ENCODE assay signal across 10 cellular contexts in the genomic region with DNA sequence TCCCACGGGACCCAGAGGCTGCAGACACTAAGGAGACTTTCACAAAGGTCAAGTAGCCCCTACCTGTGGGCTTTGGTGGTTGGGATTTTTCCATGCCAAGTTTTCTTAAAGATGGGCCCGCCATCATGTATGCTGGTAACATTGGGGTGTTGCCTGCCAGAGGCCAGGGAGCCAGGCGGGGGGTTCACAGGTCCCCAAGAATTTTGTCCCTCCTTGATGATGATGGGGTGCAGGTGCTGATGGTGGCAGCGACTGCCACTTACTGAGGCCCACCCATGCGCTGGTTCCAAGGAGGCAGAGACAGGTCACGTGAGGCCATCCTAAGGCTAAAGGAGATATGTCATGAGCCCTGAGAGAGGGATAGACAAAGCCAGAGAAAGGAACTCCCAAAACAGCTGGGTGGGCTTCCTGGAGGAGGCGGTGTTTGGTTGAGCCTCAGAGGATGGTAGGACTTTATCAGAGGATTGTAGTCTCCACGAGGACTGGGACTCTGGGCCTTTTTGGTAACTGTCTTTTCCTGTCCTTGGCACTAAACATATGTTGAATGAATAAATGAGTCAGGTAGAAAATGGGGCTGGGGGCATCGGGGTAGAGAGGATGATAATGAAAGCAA. TPM values are rescaled to one million over a fixed set of nuclear protein-coding genes. Genes with fewer than 3 reads are reported as not detected.
A peak's percentile ranks its signal among the peaks of the same experiment; 100 is the strongest.
DNase-seq lines count a peak whose midpoint lies in the region; ATAC-seq, FAIRE-seq and TF ChIP-seq lines count a peak whose summit lies in the region.
"Had no signal": no experiment of that assay in that cellular context is flagged by ENCODE, and none has a peak within 500 bp of the region (broad histone marks: within the 10 kb centered on the region; RNA-seq: fewer than 3 reads in every experiment).

No MANE protein-coding gene starts in this region.

- CTCF ChIA-PET in activated naive CD4-positive, alpha-beta T cell treated with anti-CD3 and anti-CD28 coated beads, Interleukin-2, amount 10 ng/mL, durations not matched to agents 7 days and 5 days (lab: Charles Lee) = interaction anchor here (1.2 to 5.2 kb wide), 3 partner anchors 11 to 36 kb away, joined by 3 to 33 read pairs (median 4); a partner anchor contains a TSS
- CTCF ChIA-PET in naive thymus-derived CD4-positive, alpha-beta T cell (lab: Charles Lee) = interaction anchor here (0.5 to 0.8 kb wide), 3 partner anchors 12 to 72 kb away, joined by 3 read pairs; no protein-coding TSS in a partner anchor

- ATAC-seq in naive thymus-derived CD4-positive, alpha-beta T cell = no peak
- ATAC-seq in HG02884 (IDR thresholded peaks at IDR 0.05; ENCODE audit: unreplicated experiment) = no peak

- no peaks in the 10 kb centered on the region for H3K27me3 Mint-ChIP-seq in activated naive CD4-positive, alpha-beta T cell treated with anti-CD3 and anti-CD28 coated beads, Interleukin-2, amount 10 ng/mL, durations not matched to agents 7 days and 5 days
- no peaks in the 10 kb centered on the region for H3K27me3 Mint-ChIP-seq in activated T-helper 2 cell treated with anti-CD3 and anti-CD28 coated beads, Interferon-gamma antibody, Interleukin-2, Interleukin-4, amounts not matched to agents 10 μg/mL and 5 μg/mL and 100 μg/mL, durations not matched to agents 14 hours and 24 hours and 36 hours (ENCODE audit: low read depth)
- no peaks in the 10 kb centered on the region for H3K27me3 Mint-ChIP-seq in naive thymus-derived CD4-positive, alpha-beta T cell

- H3K4me1 Mint-ChIP-seq in activated naive CD4-positive, alpha-beta T cell treated with anti-CD3 and anti-CD28 coated beads, Interleukin-2, amount 10 ng/mL, durations not matched to agents 7 days and 5 days = peaks cover 77% of the 10 kb centered on the region
- H3K4me1 Mint-ChIP-seq in activated T-helper 2 cell treated with anti-CD3 and anti-CD28 coated beads, Interferon-gamma antibody, Interleukin-2, Interleukin-4, amounts not matched to agents 10 μg/mL and 5 μg/mL and 100 μg/mL, durations not matched to agents 14 hours and 24 hours and 36 hours (ENCODE audit: low read depth) = peaks cover 42% of the 10 kb centered on the region
- H3K4me1 Mint-ChIP-seq in naive thymus-derived CD4-positive, alpha-beta T cell = peaks cover 47 to 90% (median 62%) of the 10 kb centered on the region in 7 donors

- intact Hi-C loops in activated T-helper 2 cell treated with anti-CD3 and anti-CD28 coated beads, Interferon-gamma antibody, Interleukin-2, Interleukin-4, amounts not matched to agents 10 μg/mL and 5 μg/mL and 100 μg/mL, durations not matched to agents 14 hours and 24 hours and 36 hours (cut with micrococcal nuclease) = no loop called here
- intact Hi-C loops in naive thymus-derived CD4-positive, alpha-beta T cell (cut with micrococcal nuclease) = loop anchor here (1.0 to 2.0 kb wide), 2 partner anchors 8 to 13 kb away; no protein-coding TSS in a partner anchor
- intact Hi-C loops in tibial artery (cut with DNase I; ENCODE audit: low total_unique reads) = no loop called here

- no peak for TF ChIP-seq POLR2A in GM12892 (IDR thresholded peaks at IDR 0.05; ENCODE audit: low read depth, low read length)

- no peaks in the 10 kb centered on the region for H3K9me3 Mint-ChIP-seq in activated naive CD4-positive, alpha-beta T cell treated with anti-CD3 and anti-CD28 coated beads, Interleukin-2, amount 10 ng/mL, durations not matched to agents 7 days and 5 days
- no peaks in the 10 kb centered on the region for H3K9me3 Mint-ChIP-seq in activated T-helper 2 cell treated with anti-CD3 and anti-CD28 coated beads, Interferon-gamma antibody, Interleukin-2, Interleukin-4, amounts not matched to agents 10 μg/mL and 5 μg/mL and 100 μg/mL, durations not matched to agents 14 hours and 24 hours and 36 hours
- no peaks in the 10 kb centered on the region for H3K9me3 Mint-ChIP-seq in naive thymus-derived CD4-positive, alpha-beta T cell

- peak overlapping the region; percentile 45 for H3K4me3 Mint-ChIP-seq in activated naive CD4-positive, alpha-beta T cell treated with anti-CD3 and anti-CD28 coated beads, Interleukin-2, amount 10 ng/mL, durations not matched to agents 7 days and 5 days
- peak overlapping the region; percentile 17 for H3K4me3 Mint-ChIP-seq in activated T-helper 2 cell treated with anti-CD3 and anti-CD28 coated beads, Interferon-gamma antibody, Interleukin-2, Interleukin-4, amounts not matched to agents 10 μg/mL and 5 μg/mL and 100 μg/mL, durations not matched to agents 14 hours and 24 hours and 36 hours (ENCODE audit: low read depth)
- peak overlapping the region; percentile 57 to 85 (median 76) for H3K4me3 Mint-ChIP-seq in naive thymus-derived CD4-positive, alpha-beta T cell

- FAIRE-seq in GM12892 (lab: Jason Lieb, UNC) (no peak), RCC 7860 (lab: Jason Lieb, UNC) (no peak)

- peaks cover 35% of the 10 kb centered on the region for H3K36me3 Mint-ChIP-seq in activated naive CD4-positive, alpha-beta T cell treated with anti-CD3 and anti-CD28 coated beads, Interleukin-2, amount 10 ng/mL, durations not matched to agents 7 days and 5 days
- peaks cover 36% of the 10 kb centered on the region for H3K36me3 Mint-ChIP-seq in activated T-helper 2 cell treated with anti-CD3 and anti-CD28 coated beads, Interferon-gamma antibody, Interleukin-2, Interleukin-4, amounts not matched to agents 10 μg/mL and 5 μg/mL and 100 μg/mL, durations not matched to agents 14 hours and 24 hours and 36 hours (ENCODE audit: low read depth)
- peaks cover 0 to 14% (median 0%) of the 10 kb centered on the region in 5 donors for H3K36me3 Mint-ChIP-seq in naive thymus-derived CD4-positive, alpha-beta T cell

- peak overlapping the region; percentile 67 for H3K27ac ChIP-seq in naive thymus-derived CD4-positive, alpha-beta T cell (ENCODE audit: low read depth, low read length)
- H3K27ac ChIP-seq in tibial artery = peak overlapping the region; percentile 57 to 59

- peak; percentile 16 for DNase-seq in activated naive CD4-positive, alpha-beta T cell treated with anti-CD3 and anti-CD28 coated beads, Interleukin-2, amount 10 ng/mL, durations not matched to agents 7 days and 5 days
- no peak for DNase-seq in activated naive CD4-positive, alpha-beta T cell treated with anti-CD3 and anti-CD28 coated beads, Interleukin-2, amount 50 U/mL, for 16 hours
- no peak for DNase-seq in activated T-helper 2 cell treated with anti-CD3 and anti-CD28 coated beads, Interferon-gamma antibody, Interleukin-2, Interleukin-4, amounts not matched to agents 10 μg/mL and 5 μg/mL and 100 μg/mL, durations not matched to agents 14 hours and 24 hours and 36 hours (ENCODE audit: low spot score)
- no peak for DNase-seq in naive thymus-derived CD4-positive, alpha-beta T cell
- no peak for DNase-seq in tibial artery
- DNase-seq in GM12892 (ENCODE audit: insufficient read length) = no peak
- DNase-seq in RCC 7860 (ENCODE audit: low spot score) = no peak
- DNase-seq: EL, NCI-H226 had no signal

- H3K4me3 ChIP-seq in naive thymus-derived CD4-positive, alpha-beta T cell (ENCODE audit: low read length) = peak overlapping the region; percentile 56
- no peak overlapping the region for H3K4me3 ChIP-seq in tibial artery

- POLR2A ChIA-PET in naive thymus-derived CD4-positive, alpha-beta T cell (lab: Charles Lee) = interaction anchor here (0.7 to 10.0 kb wide), 7 partner anchors 8 to 1598 kb away, joined by 3 to 150 read pairs (median 3); a partner anchor contains a TSS

- TF ChIP-seq CTCF in tibial artery (IDR thresholded peaks at IDR 0.05) = no peak

- peak overlapping the region; percentile 86 for H3K27ac Mint-ChIP-seq in activated naive CD4-positive, alpha-beta T cell treated with anti-CD3 and anti-CD28 coated beads, Interleukin-2, amount 10 ng/mL, durations not matched to agents 7 days and 5 days
- peak overlapping the region; percentile 84 for H3K27ac Mint-ChIP-seq in activated T-helper 2 cell treated with anti-CD3 and anti-CD28 coated beads, Interferon-gamma antibody, Interleukin-2, Interleukin-4, amounts not matched to agents 10 μg/mL and 5 μg/mL and 100 μg/mL, durations not matched to agents 14 hours and 24 hours and 36 hours
- H3K27ac Mint-ChIP-seq in naive thymus-derived CD4-positive, alpha-beta T cell = peak overlapping the region; percentile 81 to 93 (median 91)

- H3K36me3 ChIP-seq in naive thymus-derived CD4-positive, alpha-beta T cell (ENCODE audit: control insufficient read depth in 2 of 3, insufficient read depth in 3 of 3, low read length in 3 of 3) = peaks cover 8 to 23% (median 9%) of the 10 kb centered on the region in 3 experiments
- H3K36me3 ChIP-seq in tibial artery = peaks cover 12 to 43% (median 36%) of the 10 kb centered on the region in 3 donors

- H3K27me3 ChIP-seq in naive thymus-derived CD4-positive, alpha-beta T cell (ENCODE audit: control insufficient read depth in 2 of 2, insufficient read depth in 2 of 2, low read length in 2 of 2) = no peaks in the 10 kb centered on the region
- H3K27me3 ChIP-seq in tibial artery = no peaks in the 10 kb centered on the region

- H3K9me3 ChIP-seq in naive thymus-derived CD4-positive, alpha-beta T cell (ENCODE audit: control insufficient read depth in 2 of 3, low read length in 3 of 3) = no peaks in the 10 kb centered on the region
- H3K9me3 ChIP-seq in tibial artery = no peaks in the 10 kb centered on the region

- H3K4me1 ChIP-seq in naive thymus-derived CD4-positive, alpha-beta T cell (ENCODE audit: control insufficient read depth in 2 of 2, insufficient read depth in 2 of 2, low read length in 2 of 2) = peaks cover 77 to 80% of the 10 kb centered on the region in 2 donors
- peaks cover 0 to 72% (median 38%) of the 10 kb centered on the region in 4 donors for H3K4me1 ChIP-seq in tibial artery

RNA-seq across cellular contexts. Expression of a gene that starts 14.4 kb away (rescaled TPM):
- 28.0 and 30.3 TPM in 2 replicates for total RNA-seq in activated T-helper 2 cell treated with anti-CD3 and anti-CD28 coated beads, Interferon-gamma antibody, Interleukin-2, Interleukin-4, amounts not matched to agents 10 μg/mL and 5 μg/mL and 100 μg/mL, durations not matched to agents 14 hours and 24 hours and 36 hours
- total RNA-seq in naive thymus-derived CD4-positive, alpha-beta T cell = 10 to 100 TPM; 11.1 to 47.2 (median 17.5) TPM
- polyA plus RNA-seq in naive thymus-derived CD4-positive, alpha-beta T cell = 10 to 100 TPM; 11.5 to 37.6 TPM
- 2.5 TPM for polyA plus RNA-seq in GM12892 (2012; ENCODE audit: missing spikeins)

RNA-seq across cellular contexts. Expression of a gene that starts 35.4 kb away (rescaled TPM):
- total RNA-seq in activated T-helper 2 cell treated with anti-CD3 and anti-CD28 coated beads, Interferon-gamma antibody, Interleukin-2, Interleukin-4, amounts not matched to agents 10 μg/mL and 5 μg/mL and 100 μg/mL, durations not matched to agents 14 hours and 24 hours and 36 hours = 41.9 and 42.2 TPM in 2 replicates
- total RNA-seq in naive thymus-derived CD4-positive, alpha-beta T cell = 10 to 100 TPM; 19.8 to 51.5 (median 24.6) TPM
- polyA plus RNA-seq in naive thymus-derived CD4-positive, alpha-beta T cell = 10 to 100 TPM; 17.6 to 23.3 TPM
- polyA plus RNA-seq in GM12892 (2012; ENCODE audit: missing spikeins) = 13.4 TPM

Comparison
In these comparisons a context has a peak if more than half of its experiments do, and no peak if none do; other contexts are left out.
1. H3K4me3 Mint-ChIP-seq: peak in every context shown above with its lines; median percentile 76 in naive thymus-derived CD4-positive, alpha-beta T cell; 45 in activated naive CD4-positive, alpha-beta T cell treated with anti-CD3 and anti-CD28 coated beads, Interleukin-2, amount 10 ng/mL, durations not matched to agents 7 days and 5 days; 17 in activated T-helper 2 cell treated with anti-CD3 and anti-CD28 coated beads, Interferon-gamma antibody, Interleukin-2, Interleukin-4, amounts not matched to agents 10 μg/mL and 5 μg/mL and 100 μg/mL, durations not matched to agents 14 hours and 24 hours and 36 hours.
2. intact Hi-C loops: an anchor here in naive thymus-derived CD4-positive, alpha-beta T cell (1.0 to 2.0 kb wide); none called in activated T-helper 2 cell treated with anti-CD3 and anti-CD28 coated beads, Interferon-gamma antibody, Interleukin-2, Interleukin-4, amounts not matched to agents 10 μg/mL and 5 μg/mL and 100 μg/mL, durations not matched to agents 14 hours and 24 hours and 36 hours and tibial artery.